Comparison of ENCODE assay signal across 8 cellular contexts in genomic region chr1:186404454-186405051, GRCh38. TPM values are rescaled to one million over a fixed set of nuclear protein-coding genes. Genes with fewer than 3 reads are reported as not detected.
DNase-seq lines count a peak whose midpoint lies in the region; ATAC-seq and TF ChIP-seq lines count a peak whose summit lies in the region.

No MANE protein-coding gene starts in this region.

- no peaks in the 10 kb centered on the region for H3K27me3 ChIP-seq in left ventricle myocardium inferior (ENCODE audit: low read depth)

- intact Hi-C loops in left ventricle myocardium inferior (cut with micrococcal nuclease): no loop called here

- no peaks in the 10 kb centered on the region for H3K9me3 ChIP-seq in left ventricle myocardium inferior (replicated peaks)

- no peaks in the 10 kb centered on the region for H3K4me1 ChIP-seq in left ventricle myocardium inferior

- H3K27ac ChIP-seq in left ventricle myocardium inferior (replicated peaks): no peak overlapping the region

- ATAC-seq in WTC11: no peak; the same call in 1 of the 2 replicates
- peak; percentile 63 for ATAC-seq in stimulated activated effector memory CD8-positive, alpha-beta T cell treated with anti-CD3 and anti-CD28 coated beads, Interleukin-12 subunit alpha, Interleukin-12 subunit beta, amount 100 ng/mL, for 72 hours

- no peaks in the 10 kb centered on the region for H3K4me1 Mint-ChIP-seq in WTC11
- no peaks in the 10 kb centered on the region for H3K4me1 Mint-ChIP-seq in stimulated activated effector memory CD8-positive, alpha-beta T cell treated with anti-CD3 and anti-CD28 coated beads, Interleukin-12 subunit alpha, Interleukin-12 subunit beta, amount 100 ng/mL, for 72 hours

- TF ChIP-seq CTCF in WTC11 (IDR thresholded peaks at IDR 0.05) (peak; percentile 43), left ventricle myocardium inferior (IDR thresholded peaks at IDR 0.05; ENCODE audit: borderline replicate concordance) (peak; percentile 75)

- no peak overlapping the region for H3K4me3 ChIP-seq in left ventricle myocardium inferior

- DNase-seq in ELR (ENCODE audit: low read depth) (peak; percentile 67), H4 (ENCODE audit: low spot score) (peak; percentile 74), NCI-H2081 treated with DMSO at 0.1 percent for 48 hours (lab: John Stamatoyannopoulos, UW) (peak; percentile 55), WTC11 (ENCODE audit: low spot score) (no peak), left ventricle myocardium inferior (no peak), cortex of kidney (lab: John Stamatoyannopoulos, UW) (no peak), retina (no peak)
- DNase-seq in stimulated activated effector memory CD8-positive, alpha-beta T cell treated with anti-CD3 and anti-CD28 coated beads, Interleukin-12 subunit alpha, Interleukin-12 subunit beta, amount 100 ng/mL, for 72 hours (ENCODE audit: low spot score in 2 of 2): no peak

- no peaks in the 10 kb centered on the region for H3K9me3 Mint-ChIP-seq in WTC11
- H3K9me3 Mint-ChIP-seq in stimulated activated effector memory CD8-positive, alpha-beta T cell treated with anti-CD3 and anti-CD28 coated beads, Interleukin-12 subunit alpha, Interleukin-12 subunit beta, amount 100 ng/mL, for 72 hours: no peaks in the 10 kb centered on the region

- H3K36me3 ChIP-seq in left ventricle myocardium inferior: peaks cover 75% of the 10 kb centered on the region

- H3K27ac Mint-ChIP-seq in WTC11: no peak overlapping the region
- no peak overlapping the region for H3K27ac Mint-ChIP-seq in stimulated activated effector memory CD8-positive, alpha-beta T cell treated with anti-CD3 and anti-CD28 coated beads, Interleukin-12 subunit alpha, Interleukin-12 subunit beta, amount 100 ng/mL, for 72 hours

- no peak overlapping the region for H3K4me3 Mint-ChIP-seq in WTC11
- no peak overlapping the region for H3K4me3 Mint-ChIP-seq in stimulated activated effector memory CD8-positive, alpha-beta T cell treated with anti-CD3 and anti-CD28 coated beads, Interleukin-12 subunit alpha, Interleukin-12 subunit beta, amount 100 ng/mL, for 72 hours

- POLR2A ChIA-PET in WTC11 (lab: Charles Lee): no interaction called here

- no peaks in the 10 kb centered on the region for H3K27me3 Mint-ChIP-seq in WTC11 (ENCODE audit: low read depth)

- CTCF ChIA-PET in WTC11 (lab: Charles Lee): interaction anchor here (0.6 to 1.4 kb wide), 15 partner anchors 9 to 511 kb away, joined by 3 to 8 read pairs (median 3); partner anchors contain the start of gene TPR

- peaks cover 21% of the 10 kb centered on the region for H3K36me3 Mint-ChIP-seq in WTC11
- peaks cover 78% of the 10 kb centered on the region for H3K36me3 Mint-ChIP-seq in stimulated activated effector memory CD8-positive, alpha-beta T cell treated with anti-CD3 and anti-CD28 coated beads, Interleukin-12 subunit alpha, Interleukin-12 subunit beta, amount 100 ng/mL, for 72 hours

TF ChIP-seq in WTC11, 78 proteins besides CTCF, POLR2A, EP300 and RAD21:
- no peak for TF ChIP-seq IRF1 (CRISPR knock-in tag; IDR thresholded peaks at IDR 0.05)
- no peak for TF ChIP-seq MXD4 (CRISPR knock-in tag; IDR thresholded peaks at IDR 0.05; ENCODE audit: borderline replicate concordance)
- TF ChIP-seq ZBTB43 (CRISPR knock-in tag; IDR thresholded peaks at IDR 0.05): no peak
- TF ChIP-seq HMGXB4 (CRISPR knock-in tag; IDR thresholded peaks at IDR 0.05): no peak
- no peak for TF ChIP-seq ATF2 (CRISPR knock-in tag; IDR thresholded peaks at IDR 0.05; ENCODE audit: borderline replicate concordance, low read depth)
- no peak for TF ChIP-seq ZNF263 (CRISPR knock-in tag; IDR thresholded peaks at IDR 0.05; ENCODE audit: low read depth)
TF ChIP-seq in WTC11: peak in this region for 0.

RNA-seq across cellular contexts. Expression of gene ODR4, which starts 28.9 kb away (rescaled TPM):
- 6.8 and 12.4 TPM in 2 replicates for total RNA-seq in H4 (2014; rRNA removed; shearing (Covaris generic))
- total RNA-seq in WTC11 (2021) (14.1 to 14.5 TPM (median 14.3 TPM) in 3 replicates), left ventricle myocardium inferior (10.9 TPM)

RNA-seq across cellular contexts. Expression of gene TPR, which starts 29.5 kb away (rescaled TPM):
- total RNA-seq in H4 (2014; rRNA removed; shearing (Covaris generic)): 16.2 and 30.3 TPM in 2 replicates
- total RNA-seq in WTC11 (2021) (110 to 120 TPM (median 119 TPM) in 3 replicates), left ventricle myocardium inferior (49.8 TPM)

RNA-seq across cellular contexts. Expression of gene PDC, which starts 56.4 kb away (rescaled TPM):
- not detected in 2 replicates for total RNA-seq in H4 (2014; rRNA removed; shearing (Covaris generic))
- total RNA-seq in WTC11 (2021): not detected in 3 replicates
- not detected for total RNA-seq in left ventricle myocardium inferior

Comparison
In these comparisons a context has a peak if more than half of its experiments do, and no peak if none do; other contexts are left out.
1. DNase-seq: peak in ELR (single experiment), H4 (single experiment) and NCI-H2081 treated with DMSO at 0.1 percent for 48 hours (single experiment); none in WTC11 (single experiment), left ventricle myocardium inferior (single experiment), stimulated activated effector memory CD8-positive, alpha-beta T cell treated with anti-CD3 and anti-CD28 coated beads, Interleukin-12 subunit alpha, Interleukin-12 subunit beta, amount 100 ng/mL, for 72 hours (0 of 2), cortex of kidney (single experiment) and retina (single experiment).